In genomic region chr6:148657053-148657452, GRCh38 we compare ENCODE assay signal across 11 cellular contexts.
DNase-seq lines count a peak whose midpoint lies in the region; ATAC-seq and TF ChIP-seq lines count a peak whose summit lies in the region.
"Had no signal": no experiment of that assay in that cellular context is flagged by ENCODE, and none has a peak within 500 bp of the region (broad histone marks: within the 10 kb centered on the region; RNA-seq: fewer than 3 reads in every experiment).

No MANE protein-coding gene starts in this region.

- H3K9me3 ChIP-seq in AG04450 (ENCODE audit: control insufficient read depth, insufficient read depth, low read length) (no peaks in the 10 kb centered on the region; the same call in 1 of the 2 replicates), ascending aorta (peaks cover 0 to 6% of the 10 kb centered on the region in 2 donors), left lung (peaks cover 0 to 13% of the 10 kb centered on the region in 2 donors), uterus (no peaks in the 10 kb centered on the region)

- POLR2A ChIA-PET in AG04450 (lab: Yijun Ruan, JAX): no interaction called here

- DNase-seq in AG04450 (ENCODE audit: low read depth, low spot score) (peak; percentile 41), ascending aorta (ENCODE audit: low spot score in 2 of 2) (peak; percentile 17 to 89), left lung (peak in 1 of 2 donors; percentile 34), A172 (ENCODE audit: low spot score) (no peak), uterus (no peak)
- no peak for DNase-seq in activated CD4-positive, alpha-beta T cell treated with anti-CD3 and anti-CD28 coated beads for 4 hours
- DNase-seq: stimulated activated CD8-positive, alpha-beta memory T cell treated with anti-CD3 and anti-CD28 coated beads, Interleukin-4, amount 100 ng/mL, for 48 hours had no signal

- H3K36me3 ChIP-seq in ascending aorta: no peaks in the 10 kb centered on the region
- no peaks in the 10 kb centered on the region for H3K36me3 ChIP-seq in left lung
- no peaks in the 10 kb centered on the region for H3K36me3 ChIP-seq in uterus
- H3K36me3 ChIP-seq: BLaER1 had no signal

- ATAC-seq in HG03432 (IDR thresholded peaks at IDR 0.05; ENCODE audit: unreplicated experiment) (peak; percentile 61), left lung (peak; percentile 89), GM18519 (IDR thresholded peaks at IDR 0.05; ENCODE audit: low FRiP score, unreplicated experiment) (no peak)
- ATAC-seq: WTC11 had no signal

- peak overlapping the region; percentile 65 for H3K27ac ChIP-seq in AG04450 (ENCODE audit: low read depth, low read length)
- peak overlapping the region; percentile 68 to 83 for H3K27ac ChIP-seq in ascending aorta
- H3K27ac ChIP-seq in left lung: peak overlapping the region; percentile 31 to 35
- H3K27ac ChIP-seq in uterus: no peak overlapping the region
- H3K27ac ChIP-seq: BLaER1 had no signal

- CTCF ChIA-PET in AG04450 (lab: Charles Lee): interaction anchor here (1.4 kb wide), 1 partner anchor 372 kb away, joined by 3 read pairs; no protein-coding TSS in a partner anchor

- no peaks in the 10 kb centered on the region for H3K27me3 ChIP-seq in AG04450 (ENCODE audit: control insufficient read depth, insufficient read depth, low read length)
- no peaks in the 10 kb centered on the region for H3K27me3 ChIP-seq in ascending aorta
- H3K27me3 ChIP-seq in left lung: no peaks in the 10 kb centered on the region
- no peaks in the 10 kb centered on the region for H3K27me3 ChIP-seq in uterus
- H3K27me3 ChIP-seq: BLaER1 had no signal

- H3K4me3 ChIP-seq in AG04450 (ENCODE audit: low read depth, low read length): no peak overlapping the region
- no peak overlapping the region for H3K4me3 ChIP-seq in ascending aorta
- H3K4me3 ChIP-seq in left lung: no peak overlapping the region
- H3K4me3 ChIP-seq in uterus: no peak overlapping the region
- H3K4me3 ChIP-seq: BLaER1 had no signal

- H3K4me1 ChIP-seq in ascending aorta (peaks cover 0 to 14% of the 10 kb centered on the region in 2 donors), left lung (peaks cover 0 to 13% of the 10 kb centered on the region in 2 donors), uterus (no peaks in the 10 kb centered on the region)
- H3K4me1 ChIP-seq: BLaER1 had no signal

- TF ChIP-seq POLR2A in uterus (IDR thresholded peaks at IDR 0.05): no peak

- TF ChIP-seq CTCF in AG04450 (IDR thresholded peaks at IDR 0.05; ENCODE audit: low read depth, low read length) (no peak), ascending aorta (IDR thresholded peaks at IDR 0.05) (no peak), left lung (IDR thresholded peaks at IDR 0.05) (no peak), uterus (IDR thresholded peaks at IDR 0.05) (no peak)

- intact Hi-C loops in ascending aorta (cut with DNase I): no loop called here
- intact Hi-C loops in left lung (cut with DNase I): no loop called here
- intact Hi-C loops in uterus (cut with DNase I; ENCODE audit: low total_unique reads): no loop called here

Comparison
In these comparisons a context has a peak if more than half of its experiments do, and no peak if none do; other contexts are left out.
1. DNase-seq: peak in AG04450 (single experiment) and ascending aorta (2 of 2); none in activated CD4-positive, alpha-beta T cell treated with anti-CD3 and anti-CD28 coated beads for 4 hours (0 of 2), A172 (single experiment) and uterus (0 of 2).
2. H3K27ac ChIP-seq: peak in AG04450 (single experiment), ascending aorta (2 of 2) and left lung (2 of 2); none in uterus (0 of 2).